ENCODE assay signal across 1 cellular context in the genomic region with DNA sequence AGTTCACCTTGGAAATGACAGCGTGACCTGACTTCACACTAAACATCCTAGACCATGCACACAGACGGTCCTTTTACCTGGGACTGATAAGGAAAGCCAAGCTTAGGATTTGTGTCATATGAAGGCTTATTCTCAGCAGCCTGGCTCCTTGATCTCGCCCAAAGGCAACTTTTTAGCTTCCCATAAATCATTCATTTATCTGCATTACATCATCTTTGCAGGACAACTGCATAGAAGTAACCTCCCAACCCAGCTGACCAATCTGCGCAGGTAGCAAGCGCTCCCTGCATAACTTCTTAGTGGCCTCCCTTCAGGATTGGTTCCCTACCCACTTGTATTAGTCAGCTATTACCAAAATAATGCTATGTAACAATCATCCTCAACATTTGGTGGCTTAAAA.
TF ChIP-seq lines count a peak whose summit lies in the region.

No MANE protein-coding gene starts in this region.

TF ChIP-seq in K562, 482 proteins besides CTCF, POLR2A, EP300 and RAD21 (continued from another document):
- peak; percentile 88 for TF ChIP-seq MEIS2 (IDR thresholded peaks at IDR 0.05; ENCODE audit: partially characterized antibody)
- no peak for TF ChIP-seq ZNF239 (CRISPR knock-in tag; IDR thresholded peaks at IDR 0.05)
- no peak for TF ChIP-seq ZNF354B (CRISPR knock-in tag; IDR thresholded peaks at IDR 0.05)
- TF ChIP-seq FOXP4 (CRISPR knock-in tag; IDR thresholded peaks at IDR 0.05; ENCODE audit: borderline replicate concordance): no peak
- TF ChIP-seq, protein P1, sequence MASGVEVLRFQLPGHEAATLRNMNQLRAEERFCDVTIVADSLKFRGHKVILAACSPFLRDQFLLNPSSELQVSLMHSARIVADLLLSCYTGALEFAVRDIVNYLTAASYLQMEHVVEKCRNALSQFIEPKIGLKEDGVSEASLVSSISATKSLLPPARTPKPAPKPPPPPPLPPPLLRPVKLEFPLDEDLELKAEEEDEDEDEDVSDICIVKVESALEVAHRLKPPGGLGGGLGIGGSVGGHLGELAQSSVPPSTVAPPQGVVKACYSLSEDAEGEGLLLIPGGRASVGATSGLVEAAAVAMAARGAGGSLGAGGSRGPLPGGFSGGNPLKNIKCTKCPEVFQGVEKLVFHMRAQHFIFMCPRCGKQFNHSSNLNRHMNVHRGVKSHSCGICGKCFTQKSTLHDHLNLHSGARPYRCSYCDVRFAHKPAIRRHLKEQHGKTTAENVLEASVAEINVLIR (CRISPR knock-in tag; IDR thresholded peaks at IDR 0.05): no peak
- TF ChIP-seq ZNF23 (CRISPR knock-in tag; IDR thresholded peaks at IDR 0.05): no peak
- TF ChIP-seq PRDM10 (IDR thresholded peaks at IDR 0.05; ENCODE audit: partially characterized antibody): no peak
- no peak for TF ChIP-seq NFIX (CRISPR knock-in tag; IDR thresholded peaks at IDR 0.05; ENCODE audit: low read depth)
- no peak for TF ChIP-seq PBX2 (CRISPR knock-in tag; IDR thresholded peaks at IDR 0.05; ENCODE audit: low read depth)
- peak; percentile 61 for TF ChIP-seq PBX2 (tag; conservative IDR thresholded peaks at IDR 0.05; ENCODE audit: low read depth)
- no peak for TF ChIP-seq RBBP5 (IDR thresholded peaks at IDR 0.05; ENCODE audit: borderline replicate concordance, insufficient read depth, low read length, poor library complexity, severe bottlenecking)
- TF ChIP-seq SREBF1 (IDR thresholded peaks at IDR 0.05; ENCODE audit: borderline replicate concordance, low read depth, low read length): no peak
- no peak for TF ChIP-seq ZNF217 (CRISPR knock-in tag; IDR thresholded peaks at IDR 0.05)
- TF ChIP-seq, protein P2, sequence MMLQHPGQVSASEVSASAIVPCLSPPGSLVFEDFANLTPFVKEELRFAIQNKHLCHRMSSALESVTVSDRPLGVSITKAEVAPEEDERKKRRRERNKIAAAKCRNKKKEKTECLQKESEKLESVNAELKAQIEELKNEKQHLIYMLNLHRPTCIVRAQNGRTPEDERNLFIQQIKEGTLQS (IDR thresholded peaks at IDR 0.05): peak; percentile 63
- TF ChIP-seq, protein P2 (CRISPR knock-in tag; conservative IDR thresholded peaks at IDR 0.05): no peak
- no peak for TF ChIP-seq ERF (CRISPR knock-in tag; IDR thresholded peaks at IDR 0.05)
